Comparison of ENCODE assay signal across 8 cellular contexts in the genomic region with DNA sequence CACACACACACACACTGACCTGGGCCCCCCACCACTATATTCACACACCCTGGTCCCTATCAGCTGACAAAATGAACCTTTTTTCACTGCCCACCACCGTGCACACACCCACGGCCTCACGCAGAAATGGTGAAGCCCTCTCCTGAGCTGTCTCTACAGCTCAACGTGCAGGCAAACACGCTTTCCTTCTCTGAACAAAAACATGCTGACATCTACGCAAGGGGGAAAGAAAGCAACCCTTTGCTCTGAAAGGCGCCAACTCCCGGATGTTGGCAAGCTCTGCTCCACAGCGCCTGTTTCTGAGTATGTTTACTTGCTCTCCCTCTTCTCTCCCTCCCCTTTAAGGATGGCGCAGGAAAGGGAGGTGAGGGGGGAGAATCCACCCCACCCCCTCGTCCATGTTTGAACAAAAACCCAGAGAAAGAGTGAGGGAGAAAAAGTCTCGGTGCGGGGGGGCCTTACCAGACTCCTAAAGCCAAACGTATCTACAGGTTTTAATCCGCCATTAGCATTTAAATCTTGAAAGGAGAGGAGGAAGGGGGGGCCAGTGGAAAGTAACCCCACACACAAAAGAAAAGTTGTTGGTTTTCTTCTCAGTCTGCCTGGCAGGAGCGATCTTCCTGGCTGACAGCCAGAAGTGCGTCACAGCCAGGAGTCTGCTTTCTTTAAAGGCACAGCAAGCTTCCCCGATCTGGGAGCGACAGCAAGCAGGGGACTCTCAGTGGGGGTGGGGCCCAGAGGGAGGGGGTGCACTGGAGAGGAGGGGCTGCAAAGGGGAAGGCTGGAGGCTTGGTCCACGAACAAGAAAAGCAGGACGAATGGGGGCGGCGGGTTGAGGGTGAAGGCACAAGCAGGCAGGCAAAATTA. TPM values are rescaled to one million over a fixed set of nuclear protein-coding genes. Genes with fewer than 3 reads are reported as not detected.
DNase-seq lines count a peak whose midpoint lies in the region; ATAC-seq and TF ChIP-seq lines count a peak whose summit lies in the region.

No MANE protein-coding gene starts in this region.

- peak; percentile 16 for TF ChIP-seq POLR2A in esophagus muscularis mucosa (IDR thresholded peaks at IDR 0.05; ENCODE audit: low read depth)

- peak overlapping the region; percentile 76 for H3K4me2 ChIP-seq in OCI-LY1 (ENCODE audit: low read length)

- no peaks in the 10 kb centered on the region for H4K20me1 ChIP-seq in OCI-LY1 (ENCODE audit: insufficient read depth, low read length)

- TF ChIP-seq EP300 in esophagus muscularis mucosa (IDR thresholded peaks at IDR 0.05): no peak

- no peaks in the 10 kb centered on the region for H3K27me3 ChIP-seq in CD4-positive, alpha-beta memory T cell (ENCODE audit: insufficient read depth, low read length)
- no peaks in the 10 kb centered on the region for H3K27me3 ChIP-seq in HL-60 (ENCODE audit: insufficient read depth, poor library complexity, severe bottlenecking)
- H3K27me3 ChIP-seq in OCI-LY1 (ENCODE audit: insufficient read depth, low read length): no peaks in the 10 kb centered on the region
- H3K27me3 ChIP-seq in esophagus muscularis mucosa: no peaks in the 10 kb centered on the region
- no peaks in the 10 kb centered on the region for H3K27me3 ChIP-seq in mucosa of rectum (ENCODE audit: control insufficient read depth in 2 of 2, insufficient read depth in 2 of 2, low read length in 2 of 2)

- no peak for TF ChIP-seq CTCF in HL-60 (IDR thresholded peaks at IDR 0.05; ENCODE audit: insufficient read depth, low read length)
- no peak for TF ChIP-seq CTCF in OCI-LY1 (IDR thresholded peaks at IDR 0.05; ENCODE audit: low read length)
- TF ChIP-seq CTCF in esophagus muscularis mucosa (IDR thresholded peaks at IDR 0.05): no peak

- peak; percentile 83 to 92 (median 84) for DNase-seq in CD4-positive, alpha-beta memory T cell
- DNase-seq in HL-60 (ENCODE audit: low read depth in 1 of 2, low spot score in 1 of 2) (peak; percentile 64 to 75), esophagus muscularis mucosa (ENCODE audit: extremely low spot score) (peak; percentile 98)
- DNase-seq in activated T-cell treated with anti-CD3 and anti-CD28 coated beads, Interleukin-2, amount 50 U/mL, for 24 hours: peak; percentile 83
- peak; percentile 40 to 57 for DNase-seq in stimulated activated CD8-positive, alpha-beta memory T cell treated with anti-CD3 and anti-CD28 coated beads, Interleukin-2, amount 100 ng/mL, for 48 hours (ENCODE audit: low read depth in 2 of 2)

- 0% methylated on average over 23 of the region's 23 CpGs for WGBS in esophagus muscularis mucosa

- H3K9ac ChIP-seq in OCI-LY1 (ENCODE audit: low read length) (peak overlapping the region; percentile 75), mucosa of rectum (ENCODE audit: low read depth in 1 of 2, low read length in 2 of 2) (peak overlapping the region; percentile 84)

- peaks cover 30 to 46% (median 39%) of the 10 kb centered on the region in 4 donors for H3K4me1 Mint-ChIP-seq in CD4-positive, alpha-beta memory T cell
- peaks cover 44% of the 10 kb centered on the region for H3K4me1 Mint-ChIP-seq in activated T-cell treated with anti-CD3 and anti-CD28 coated beads, Interleukin-2, amount 50 U/mL, for 24 hours (ENCODE audit: low read depth)

- H3K36me3 Mint-ChIP-seq in CD4-positive, alpha-beta memory T cell: peaks cover 3 to 26% of the 10 kb centered on the region in 2 donors
- H3K36me3 Mint-ChIP-seq in activated T-cell treated with anti-CD3 and anti-CD28 coated beads, Interleukin-2, amount 50 U/mL, for 24 hours (ENCODE audit: low read depth): peaks cover 26% of the 10 kb centered on the region

- no peaks in the 10 kb centered on the region for H3K36me3 ChIP-seq in CD4-positive, alpha-beta memory T cell (ENCODE audit: insufficient read depth, low read length)
- H3K36me3 ChIP-seq in OCI-LY1 (ENCODE audit: insufficient read depth, low read length) (peaks cover 8% of the 10 kb centered on the region; the same call in 1 of the 2 replicates), esophagus muscularis mucosa (peaks cover 0 to 2% (median 1%) of the 10 kb centered on the region in 4 donors), mucosa of rectum (ENCODE audit: control insufficient read depth in 2 of 2, insufficient read depth in 2 of 2, low read length in 2 of 2) (peaks cover 2 to 4% of the 10 kb centered on the region in 2 donors)

- peak overlapping the region; percentile 79 to 88 for H3K4me3 ChIP-seq in CD4-positive, alpha-beta memory T cell (ENCODE audit: low read length in 2 of 2)
- peak overlapping the region; percentile 54 for H3K4me3 ChIP-seq in HL-60 (replicated peaks; ENCODE audit: insufficient read depth, low read length)
- H3K4me3 ChIP-seq in OCI-LY1 (ENCODE audit: low read depth, low read length, poor library complexity, severe bottlenecking): peak overlapping the region; percentile 65
- H3K4me3 ChIP-seq in esophagus muscularis mucosa: peak overlapping the region; percentile 62 to 78 (median 66)
- peak overlapping the region; percentile 78 to 89 for H3K4me3 ChIP-seq in mucosa of rectum (ENCODE audit: low read length in 2 of 2)

- H3K9me3 Mint-ChIP-seq in CD4-positive, alpha-beta memory T cell: no peaks in the 10 kb centered on the region
- no peaks in the 10 kb centered on the region for H3K9me3 Mint-ChIP-seq in activated T-cell treated with anti-CD3 and anti-CD28 coated beads, Interleukin-2, amount 50 U/mL, for 24 hours

- H3F3A ChIP-seq in OCI-LY1 (ENCODE audit: insufficient read depth, low read length): no peaks in the 10 kb centered on the region

- ATAC-seq in HG02852 (IDR thresholded peaks at IDR 0.05; ENCODE audit: unreplicated experiment): no peak

- CTCF ChIA-PET in CD4-positive, alpha-beta memory T cell (lab: Charles Lee; ENCODE audit: partially characterized antibody): interaction anchor here (0.6 to 4.7 kb wide), 16 partner anchors 11 to 374 kb away, joined by 3 to 88 read pairs (median 9); a partner anchor contains a TSS

- H2AFZ ChIP-seq in OCI-LY1 (ENCODE audit: low read length): no peak overlapping the region

- peaks cover 64% of the 10 kb centered on the region for H3K4me1 ChIP-seq in CD4-positive, alpha-beta memory T cell (ENCODE audit: insufficient read depth, low read length)
- H3K4me1 ChIP-seq in OCI-LY1 (ENCODE audit: insufficient read depth, low read length, severe bottlenecking) (peaks cover 77% of the 10 kb centered on the region), esophagus muscularis mucosa (peaks cover 56 to 81% (median 76%) of the 10 kb centered on the region in 4 donors), mucosa of rectum (ENCODE audit: control insufficient read depth in 2 of 2, insufficient read depth in 2 of 2, low read length in 2 of 2) (peaks cover 42 to 51% of the 10 kb centered on the region in 2 donors)

- intact Hi-C loops in CD4-positive, alpha-beta memory T cell (cut with micrococcal nuclease): loop anchor here (1.0 kb wide), 7 partner anchors 15 to 394 kb away; a partner anchor contains a TSS
- intact Hi-C loops in esophagus muscularis mucosa (cut with DNase I): no loop called here

- peaks cover 36% of the 10 kb centered on the region for H3K79me2 ChIP-seq in OCI-LY1 (ENCODE audit: insufficient read depth, low read length)

- H3K27me3 Mint-ChIP-seq in CD4-positive, alpha-beta memory T cell: no peaks in the 10 kb centered on the region
- no peaks in the 10 kb centered on the region for H3K27me3 Mint-ChIP-seq in activated T-cell treated with anti-CD3 and anti-CD28 coated beads, Interleukin-2, amount 50 U/mL, for 24 hours

- H3K27ac Mint-ChIP-seq in CD4-positive, alpha-beta memory T cell: no peak overlapping the region
- no peak overlapping the region for H3K27ac Mint-ChIP-seq in activated T-cell treated with anti-CD3 and anti-CD28 coated beads, Interleukin-2, amount 50 U/mL, for 24 hours

- H3K9me2 ChIP-seq in OCI-LY1 (ENCODE audit: low read depth, low read length): no peaks in the 10 kb centered on the region

- peak overlapping the region; percentile 75 for H3K27ac ChIP-seq in CD4-positive, alpha-beta memory T cell (ENCODE audit: low read depth, low read length)
- peak overlapping the region; percentile 72 for H3K27ac ChIP-seq in HL-60 (replicated peaks)
- peak overlapping the region; percentile 92 for H3K27ac ChIP-seq in OCI-LY1 (ENCODE audit: low read depth, low read length, poor library complexity, severe bottlenecking)
- peak overlapping the region; percentile 95 to 97 (median 96) for H3K27ac ChIP-seq in esophagus muscularis mucosa (replicated peaks in 1 of 4)
- peak overlapping the region; percentile 89 to 97 for H3K27ac ChIP-seq in mucosa of rectum (ENCODE audit: low read depth in 2 of 2, low read length in 2 of 2)

- no peak overlapping the region for H3K4me3 Mint-ChIP-seq in CD4-positive, alpha-beta memory T cell
- no peak overlapping the region for H3K4me3 Mint-ChIP-seq in activated T-cell treated with anti-CD3 and anti-CD28 coated beads, Interleukin-2, amount 50 U/mL, for 24 hours

- no peaks in the 10 kb centered on the region for H3K9me3 ChIP-seq in CD4-positive, alpha-beta memory T cell (ENCODE audit: control insufficient read depth in 1 of 2, low read length in 2 of 2)
- H3K9me3 ChIP-seq in OCI-LY1 (ENCODE audit: low read length): no peaks in the 10 kb centered on the region
- no peaks in the 10 kb centered on the region for H3K9me3 ChIP-seq in esophagus muscularis mucosa
- no peaks in the 10 kb centered on the region for H3K9me3 ChIP-seq in mucosa of rectum (ENCODE audit: control insufficient read depth in 2 of 2, low read length in 2 of 2)

- POLR2A ChIA-PET in CD4-positive, alpha-beta memory T cell (lab: Charles Lee; ENCODE audit: partially characterized antibody): interaction anchor here (0.6 to 6.5 kb wide), 27 partner anchors 8 to 1739 kb away, joined by 3 to 137 read pairs (median 5); a partner anchor contains a TSS

RNA-seq across cellular contexts. Expression of a gene that starts 39.6 kb away (rescaled TPM):
- total RNA-seq in CD4-positive, alpha-beta memory T cell: 100 to 1,000 TPM; 376 to 380 TPM
- polyA plus RNA-seq in CD4-positive, alpha-beta memory T cell: 100 to 1,000 TPM in 1 of 2 donors, 1 to 10 TPM in 1; 4.0 to 100 TPM
- 100 to 1,000 TPM; 214 to 328 (median 272) TPM for total RNA-seq in esophagus muscularis mucosa

RNA-seq across cellular contexts. Expression of a gene that starts 39.9 kb away (rescaled TPM):
- total RNA-seq in CD4-positive, alpha-beta memory T cell: 1 to 10 TPM; 4.2 to 4.5 TPM
- polyA plus RNA-seq in CD4-positive, alpha-beta memory T cell: 1 to 10 TPM; 4.0 to 5.3 TPM
- total RNA-seq in esophagus muscularis mucosa: 10 to 100 TPM in 1 of 4 donors, 1 to 10 TPM in 3; 9.1 to 10.0 (median 9.2) TPM

RNA-seq across cellular contexts. Expression of a gene that starts 42.0 kb away (rescaled TPM):
- 10 to 100 TPM; 21.4 to 26.2 TPM for total RNA-seq in CD4-positive, alpha-beta memory T cell
- 10 to 100 TPM; 13.8 to 19.7 TPM for polyA plus RNA-seq in CD4-positive, alpha-beta memory T cell
- total RNA-seq in esophagus muscularis mucosa: 1 to 10 TPM; 2.7 to 9.4 (median 5.9) TPM
